ENCODE assay signal across 9 cellular contexts in genomic region chr3:143447491-143447890, GRCh38.
"Had no signal": no experiment of that assay in that cellular context is flagged by ENCODE, and none has a peak within 500 bp of the region (broad histone marks: within the 10 kb centered on the region; RNA-seq: fewer than 3 reads in every experiment).

No MANE protein-coding gene starts in this region.

- H3K27ac ChIP-seq: GM23248, KMS-11 had no signal

- H3K9ac ChIP-seq: GM23248, KMS-11 had no signal

- H3K36me3 ChIP-seq: HAP-1 had no signal

- H3K4me1 ChIP-seq: HAP-1 had no signal

- H3K9me3 ChIP-seq: HAP-1 had no signal

- H3K4me2 ChIP-seq: KMS-11 had no signal

- ATAC-seq: HCT116 had no signal

- DNase-seq: GM23248, GOT3, H7, HFFc6, KBM-7 had no signal

- H2AFZ ChIP-seq: GM23248 had no signal

- H3K4me3 Mint-ChIP-seq: HFFc6 had no signal

- H3K27ac Mint-ChIP-seq: HFFc6 had no signal

- FAIRE-seq: HTR-8/SVneo had no signal

- H3K4me3 ChIP-seq: GM23248, HAP-1 had no signal

- H3K9me3 Mint-ChIP-seq: HFFc6 had no signal
